ENCODE assay signal across 29 cellular contexts in genomic region chr2:10128420-10128819, GRCh38. TPM values are rescaled to one million over a fixed set of nuclear protein-coding genes. Genes with fewer than 3 reads are reported as not detected.
DNase-seq lines count a peak whose midpoint lies in the region; ATAC-seq and TF ChIP-seq lines count a peak whose summit lies in the region.
"Had no signal": no experiment of that assay in that cellular context is flagged by ENCODE, and none has a peak within 500 bp of the region (broad histone marks: within the 10 kb centered on the region; RNA-seq: fewer than 3 reads in every experiment).

No MANE protein-coding gene starts in this region.

- H3K27ac Mint-ChIP-seq in natural killer cell treated with Interleukin-12 subunit alpha and Interleukin-12 subunit beta and Interleukin-15 and Interleukin-18, amount 100 ng/mL, for 72 hours: peak overlapping the region; percentile 1 to 43
- H3K27ac Mint-ChIP-seq in natural killer cell: peak overlapping the region in 1 of 2 donors; percentile 24
- H3K27ac Mint-ChIP-seq in activated T-helper 2 cell treated with anti-CD3 and anti-CD28 coated beads, Interferon-gamma antibody, Interleukin-2, Interleukin-4, amounts not matched to agents 10 μg/mL and 5 μg/mL and 100 μg/mL, durations not matched to agents 14 hours and 24 hours and 36 hours: peak overlapping the region; percentile 73
- peak overlapping the region; percentile 27 for H3K27ac Mint-ChIP-seq in stimulated activated effector memory CD8-positive, alpha-beta T cell treated with anti-CD3 and anti-CD28 coated beads, Interleukin-12 subunit alpha, Interleukin-12 subunit beta, amount 100 ng/mL, for 72 hours
- H3K27ac Mint-ChIP-seq: brain, HFFc6 had no signal

- H3K4me3 Mint-ChIP-seq in natural killer cell treated with Interleukin-12 subunit alpha and Interleukin-12 subunit beta and Interleukin-15 and Interleukin-18, amount 100 ng/mL, for 72 hours: peak overlapping the region; percentile 19
- H3K4me3 Mint-ChIP-seq in natural killer cell: no peak overlapping the region
- H3K4me3 Mint-ChIP-seq in activated T-helper 2 cell treated with anti-CD3 and anti-CD28 coated beads, Interferon-gamma antibody, Interleukin-2, Interleukin-4, amounts not matched to agents 10 μg/mL and 5 μg/mL and 100 μg/mL, durations not matched to agents 14 hours and 24 hours and 36 hours (ENCODE audit: low read depth): peak overlapping the region; percentile 62
- peak overlapping the region; percentile 3 for H3K4me3 Mint-ChIP-seq in stimulated activated effector memory CD8-positive, alpha-beta T cell treated with anti-CD3 and anti-CD28 coated beads, Interleukin-12 subunit alpha, Interleukin-12 subunit beta, amount 100 ng/mL, for 72 hours
- H3K4me3 Mint-ChIP-seq: brain, HFFc6, immature natural killer cell had no signal

- DNase-seq in natural killer cell treated with Interleukin-12 subunit alpha and Interleukin-12 subunit beta and Interleukin-15 and Interleukin-18, amount 100 ng/mL, for 72 hours (ENCODE audit: low spot score): no peak
- DNase-seq in natural killer cell (no peak), NB4 (ENCODE audit: low read depth) (no peak)
- DNase-seq in activated T-helper 2 cell treated with anti-CD3 and anti-CD28 coated beads, Interferon-gamma antibody, Interleukin-2, Interleukin-4, amounts not matched to agents 10 μg/mL and 5 μg/mL and 100 μg/mL, durations not matched to agents 14 hours and 24 hours and 36 hours (ENCODE audit: low spot score): no peak
- no peak for DNase-seq in stimulated activated effector memory CD8-positive, alpha-beta T cell treated with anti-CD3 and anti-CD28 coated beads, Interleukin-12 subunit alpha, Interleukin-12 subunit beta, amount 100 ng/mL, for 72 hours (ENCODE audit: low spot score in 2 of 2)
- DNase-seq: activated effector memory CD4-positive, alpha-beta T cell treated with anti-CD3 and anti-CD28 coated beads, Interleukin-2, amount 50 U/mL, for 16 hours; adrenal gland; HFFc6; hypothalamus; immature natural killer cell; Kasumi-1; left colon; mammary epithelial cell; NCI-H1048; NCI-H187 treated with DMSO at 0.1 percent for 48 hours; NCI-H2171 treated with DMSO at 0.1 percent for 48 hours; NCI-H510A treated with DMSO at 0.1 percent for 48 hours; PC-9; Right ventricle myocardium superior; stimulated activated naive CD4-positive, alpha-beta T cell; testis; uterus had no signal

- H3K36me3 Mint-ChIP-seq in natural killer cell treated with Interleukin-12 subunit alpha and Interleukin-12 subunit beta and Interleukin-15 and Interleukin-18, amount 100 ng/mL, for 72 hours: peaks cover 49% of the 10 kb centered on the region
- H3K36me3 Mint-ChIP-seq in natural killer cell: peaks cover 6% of the 10 kb centered on the region
- H3K36me3 Mint-ChIP-seq in activated T-helper 2 cell treated with anti-CD3 and anti-CD28 coated beads, Interferon-gamma antibody, Interleukin-2, Interleukin-4, amounts not matched to agents 10 μg/mL and 5 μg/mL and 100 μg/mL, durations not matched to agents 14 hours and 24 hours and 36 hours (ENCODE audit: low read depth): peaks cover 94% of the 10 kb centered on the region
- H3K36me3 Mint-ChIP-seq in stimulated activated effector memory CD8-positive, alpha-beta T cell treated with anti-CD3 and anti-CD28 coated beads, Interleukin-12 subunit alpha, Interleukin-12 subunit beta, amount 100 ng/mL, for 72 hours: peaks cover 100% of the 10 kb centered on the region

- H3K27me3 Mint-ChIP-seq in natural killer cell treated with Interleukin-12 subunit alpha and Interleukin-12 subunit beta and Interleukin-15 and Interleukin-18, amount 100 ng/mL, for 72 hours: no peaks in the 10 kb centered on the region
- H3K27me3 Mint-ChIP-seq in natural killer cell (ENCODE audit: low read depth in 2 of 2): no peaks in the 10 kb centered on the region
- no peaks in the 10 kb centered on the region for H3K27me3 Mint-ChIP-seq in activated T-helper 2 cell treated with anti-CD3 and anti-CD28 coated beads, Interferon-gamma antibody, Interleukin-2, Interleukin-4, amounts not matched to agents 10 μg/mL and 5 μg/mL and 100 μg/mL, durations not matched to agents 14 hours and 24 hours and 36 hours (ENCODE audit: low read depth)

- H3K9me3 Mint-ChIP-seq in natural killer cell treated with Interleukin-12 subunit alpha and Interleukin-12 subunit beta and Interleukin-15 and Interleukin-18, amount 100 ng/mL, for 72 hours: no peaks in the 10 kb centered on the region
- H3K9me3 Mint-ChIP-seq in natural killer cell: no peaks in the 10 kb centered on the region
- no peaks in the 10 kb centered on the region for H3K9me3 Mint-ChIP-seq in activated T-helper 2 cell treated with anti-CD3 and anti-CD28 coated beads, Interferon-gamma antibody, Interleukin-2, Interleukin-4, amounts not matched to agents 10 μg/mL and 5 μg/mL and 100 μg/mL, durations not matched to agents 14 hours and 24 hours and 36 hours
- no peaks in the 10 kb centered on the region for H3K9me3 Mint-ChIP-seq in stimulated activated effector memory CD8-positive, alpha-beta T cell treated with anti-CD3 and anti-CD28 coated beads, Interleukin-12 subunit alpha, Interleukin-12 subunit beta, amount 100 ng/mL, for 72 hours
- H3K9me3 Mint-ChIP-seq: brain, HFFc6, immature natural killer cell had no signal

- intact Hi-C loops in natural killer cell (cut with micrococcal nuclease): no loop called here
- intact Hi-C loops in activated T-helper 2 cell treated with anti-CD3 and anti-CD28 coated beads, Interferon-gamma antibody, Interleukin-2, Interleukin-4, amounts not matched to agents 10 μg/mL and 5 μg/mL and 100 μg/mL, durations not matched to agents 14 hours and 24 hours and 36 hours (cut with micrococcal nuclease): no loop called here

- TF ChIP-seq CTCF in natural killer cell (IDR thresholded peaks at IDR 0.05) (no peak), NB4 (IDR thresholded peaks at IDR 0.05; ENCODE audit: low read depth, low read length) (no peak)

- ATAC-seq in natural killer cell treated with Interleukin-12 subunit alpha and Interleukin-12 subunit beta and Interleukin-15 and Interleukin-18, amount 100 ng/mL, for 72 hours: no peak
- ATAC-seq in natural killer cell (no peak), GM19351 (IDR thresholded peaks at IDR 0.05; ENCODE audit: unreplicated experiment) (no peak), GM21367 (IDR thresholded peaks at IDR 0.05; ENCODE audit: unreplicated experiment) (no peak)
- ATAC-seq in stimulated activated effector memory CD8-positive, alpha-beta T cell treated with anti-CD3 and anti-CD28 coated beads, Interleukin-12 subunit alpha, Interleukin-12 subunit beta, amount 100 ng/mL, for 72 hours: no peak
- ATAC-seq: activated CD4-positive, CD25-positive, alpha-beta regulatory T cell treated with anti-CD3 and anti-CD28 coated beads, Interleukin-2, amount 50 U/mL, for 24 hours; left colon had no signal

- TF ChIP-seq POLR2A in NB4 (IDR thresholded peaks at IDR 0.05; ENCODE audit: extremely low read depth, insufficient read length): no peak

- peak overlapping the region; percentile 12 for H3K4me3 ChIP-seq in NB4 (ENCODE audit: low read depth, low read length)
- H3K4me3 ChIP-seq: adrenal gland, dorsolateral prefrontal cortex, PC-9, prostate gland, sigmoid colon, testis, uterus had no signal

- peaks cover 29 to 53% of the 10 kb centered on the region in 2 donors for H3K4me1 Mint-ChIP-seq in natural killer cell treated with Interleukin-12 subunit alpha and Interleukin-12 subunit beta and Interleukin-15 and Interleukin-18, amount 100 ng/mL, for 72 hours (ENCODE audit: low read depth in 2 of 2)
- H3K4me1 Mint-ChIP-seq in natural killer cell: peaks cover 21 to 27% of the 10 kb centered on the region in 2 donors
- peaks cover 60% of the 10 kb centered on the region for H3K4me1 Mint-ChIP-seq in activated T-helper 2 cell treated with anti-CD3 and anti-CD28 coated beads, Interferon-gamma antibody, Interleukin-2, Interleukin-4, amounts not matched to agents 10 μg/mL and 5 μg/mL and 100 μg/mL, durations not matched to agents 14 hours and 24 hours and 36 hours (ENCODE audit: low read depth)
- H3K4me1 Mint-ChIP-seq in stimulated activated effector memory CD8-positive, alpha-beta T cell treated with anti-CD3 and anti-CD28 coated beads, Interleukin-12 subunit alpha, Interleukin-12 subunit beta, amount 100 ng/mL, for 72 hours: peaks cover 31% of the 10 kb centered on the region

RNA-seq across cellular contexts. Expression of gene RRM2, which starts 5.9 kb away (rescaled TPM):
- total RNA-seq in natural killer cell treated with Interleukin-12 subunit alpha and Interleukin-12 subunit beta and Interleukin-15 and Interleukin-18, amount 100 ng/mL, for 72 hours: 100 to 1,000 TPM; 375 to 624 TPM
- total RNA-seq in natural killer cell: 10 to 100 TPM; 16.1 to 22.1 (median 18.5) TPM
- 374 TPM in 2 replicates for total RNA-seq in activated T-helper 2 cell treated with anti-CD3 and anti-CD28 coated beads, Interferon-gamma antibody, Interleukin-2, Interleukin-4, amounts not matched to agents 10 μg/mL and 5 μg/mL and 100 μg/mL, durations not matched to agents 14 hours and 24 hours and 36 hours

RNA-seq across cellular contexts. Expression of gene CYS1, which starts 48.2 kb away (rescaled TPM):
- under 1 TPM in 1 of 2 donors, not detected in 1; 0.45 TPM for total RNA-seq in natural killer cell treated with Interleukin-12 subunit alpha and Interleukin-12 subunit beta and Interleukin-15 and Interleukin-18, amount 100 ng/mL, for 72 hours
- total RNA-seq in natural killer cell: not detected
- 0.78 and 0.89 TPM in 2 replicates for total RNA-seq in activated T-helper 2 cell treated with anti-CD3 and anti-CD28 coated beads, Interferon-gamma antibody, Interleukin-2, Interleukin-4, amounts not matched to agents 10 μg/mL and 5 μg/mL and 100 μg/mL, durations not matched to agents 14 hours and 24 hours and 36 hours

Comparison
In these comparisons a context has a peak if more than half of its experiments do, and no peak if none do; other contexts are left out.
1. RNA of gene RRM2, which starts 5.9 kb away (total RNA-seq): 375 to 624 TPM in natural killer cell treated with Interleukin-12 subunit alpha and Interleukin-12 subunit beta and Interleukin-15 and Interleukin-18, amount 100 ng/mL, for 72 hours and 374 TPM in activated T-helper 2 cell treated with anti-CD3 and anti-CD28 coated beads, Interferon-gamma antibody, Interleukin-2, Interleukin-4, amounts not matched to agents 10 μg/mL and 5 μg/mL and 100 μg/mL, durations not matched to agents 14 hours and 24 hours and 36 hours; 16.1 to 22.1 TPM in natural killer cell; every median in the first group is over 10 times any median in the second.